19 cellular contexts compared by ENCODE assay signal in the genomic region with DNA sequence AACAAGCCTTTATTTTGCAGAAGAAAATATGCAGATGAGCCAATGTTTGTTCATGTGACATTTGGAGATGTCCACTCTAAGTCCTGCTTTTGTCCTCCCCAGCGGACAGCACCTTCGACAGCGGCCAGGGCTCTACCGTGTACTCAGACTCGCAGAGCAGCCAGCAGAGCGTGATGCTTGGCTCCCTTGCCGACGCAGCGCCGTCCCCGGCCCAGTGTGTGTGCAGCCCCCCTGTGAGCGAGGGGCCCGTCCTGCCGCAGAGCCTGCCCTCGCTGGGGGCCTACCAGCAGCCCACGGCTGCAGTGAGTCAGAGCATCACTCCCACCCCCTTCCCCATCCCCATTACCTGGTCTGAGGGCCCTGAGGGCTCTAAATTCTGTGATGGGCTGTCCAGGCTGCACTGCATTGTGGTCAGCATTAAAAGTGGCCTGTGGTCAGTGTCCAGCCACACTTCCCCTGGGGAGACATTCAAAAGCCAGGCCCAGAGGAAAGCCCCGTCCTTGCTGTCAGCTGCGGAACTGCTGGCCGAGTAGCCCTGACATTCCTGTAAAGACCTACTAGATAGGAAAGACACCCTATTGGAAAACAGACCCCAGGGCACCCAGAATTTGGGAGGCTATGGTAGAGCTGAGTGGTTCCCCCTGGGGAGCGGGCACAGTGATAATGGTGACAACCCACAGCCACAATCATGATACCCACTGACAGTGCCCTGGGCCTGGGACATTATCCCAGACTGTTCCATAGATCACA.
DNase-seq lines count a peak whose midpoint lies in the region; ATAC-seq and TF ChIP-seq lines count a peak whose summit lies in the region.
"Had no signal": no experiment of that assay in that cellular context is flagged by ENCODE, and none has a peak within 500 bp of the region (broad histone marks: within the 10 kb centered on the region; RNA-seq: fewer than 3 reads in every experiment).

No MANE protein-coding gene starts in this region.

- H3K9me3 ChIP-seq in left ventricle myocardium inferior (replicated peaks) (no peaks in the 10 kb centered on the region), lower lobe of right lung (no peaks in the 10 kb centered on the region), transverse colon (no peaks in the 10 kb centered on the region)
- H3K9me3 ChIP-seq: BLaER1 treated with 17β-estradiol and CSF1 and Interleukin-3, amounts not matched to agents 10 nM and 100 nM had no signal

- POLR2A ChIA-PET in GM10248 (lab: Yijun Ruan, JAX): no interaction called here

- H3K4me3 ChIP-seq in left ventricle myocardium inferior (no peak overlapping the region), lower lobe of right lung (no peak overlapping the region), transverse colon (no peak overlapping the region)
- H3K4me3 ChIP-seq: BLaER1 treated with 17β-estradiol and CSF1 and Interleukin-3, amounts not matched to agents 10 nM and 100 nM had no signal

- peak overlapping the region; percentile 8 for H3K27ac ChIP-seq in left ventricle myocardium inferior (replicated peaks)
- no peak overlapping the region for H3K27ac ChIP-seq in lower lobe of right lung
- H3K27ac ChIP-seq in transverse colon: no peak overlapping the region
- H3K27ac ChIP-seq: 22Rv1; BLaER1 treated with 17β-estradiol and CSF1 and Interleukin-3, amounts not matched to agents 10 nM and 100 nM had no signal

- H3K27me3 ChIP-seq in left ventricle myocardium inferior (ENCODE audit: low read depth) (no peaks in the 10 kb centered on the region), lower lobe of right lung (ENCODE audit: low read depth) (no peaks in the 10 kb centered on the region), transverse colon (no peaks in the 10 kb centered on the region)
- H3K27me3 ChIP-seq: BLaER1 treated with 17β-estradiol and CSF1 and Interleukin-3, amounts not matched to agents 10 nM and 100 nM had no signal

- CTCF ChIA-PET in GM10248 (lab: Yijun Ruan, JAX): no interaction called here

- no peak for TF ChIP-seq EP300 in transverse colon (IDR thresholded peaks at IDR 0.05; ENCODE audit: low read depth)

- peak; percentile 54 for DNase-seq in activated effector memory CD4-positive, alpha-beta T cell treated with anti-CD3 and anti-CD28 coated beads, Interleukin-2, amount 50 U/mL, for 16 hours
- DNase-seq in activated effector memory CD4-positive, alpha-beta T cell treated with Interleukin-2 at 50 U/mL for 16 hours: no peak
- DNase-seq in left ventricle myocardium inferior (no peak), lower lobe of right lung (peak; percentile 42), transverse colon (peak; percentile 3), GM10248 (ENCODE audit: extremely low spot score) (no peak)
- no peak for DNase-seq in stimulated activated CD4-positive, alpha-beta T cell treated with anti-CD3 and anti-CD28 coated beads, Interleukin-1b, Interleukin-23, amount 100 ng/mL, for 48 hours
- DNase-seq: DMS 273 treated with DMSO at 0.1 percent for 48 hours, EL, H7, Kasumi-1, NCI-H1417, NCI-H2029, NCI-H2171 treated with DMSO at 0.1 percent for 48 hours, NCI-H774, SHP77 had no signal

- H3K4me1 ChIP-seq in left ventricle myocardium inferior (peaks cover 21% of the 10 kb centered on the region), lower lobe of right lung (no peaks in the 10 kb centered on the region), transverse colon (no peaks in the 10 kb centered on the region)

- intact Hi-C loops in left ventricle myocardium inferior (cut with micrococcal nuclease) (no loop called here), lower lobe of right lung (cut with DNase I) (no loop called here), transverse colon (cut with DNase I; ENCODE audit: low total_unique reads) (no loop called here)

- TF ChIP-seq POLR2A in transverse colon (IDR thresholded peaks at IDR 0.05): no peak

- TF ChIP-seq CTCF in left ventricle myocardium inferior (IDR thresholded peaks at IDR 0.05; ENCODE audit: borderline replicate concordance) (no peak), lower lobe of right lung (IDR thresholded peaks at IDR 0.05) (no peak), transverse colon (IDR thresholded peaks at IDR 0.05) (no peak), GM10248 (IDR thresholded peaks at IDR 0.05; ENCODE audit: control extremely low read depth, extremely low read depth, low read depth, missing control alignments) (no peak)

- in situ Hi-C loops in transverse colon (cut with MboI; ENCODE audit: low pct_ligation_motif_present in 1 of 4, low pct_unique_long_range_greater_than_20kb in 1 of 4, low sequenced_read_pairs in 3 of 4): no loop called here

- ATAC-seq in lower lobe of right lung (no peak), GM19455 (IDR thresholded peaks at IDR 0.05; ENCODE audit: unreplicated experiment) (no peak)

- H3K36me3 ChIP-seq in left ventricle myocardium inferior: peaks cover 6% of the 10 kb centered on the region
- no peaks in the 10 kb centered on the region for H3K36me3 ChIP-seq in lower lobe of right lung
- H3K36me3 ChIP-seq in transverse colon: no peaks in the 10 kb centered on the region
- H3K36me3 ChIP-seq: BLaER1 treated with 17β-estradiol and CSF1 and Interleukin-3, amounts not matched to agents 10 nM and 100 nM had no signal

- WGBS in transverse colon (ENCODE audit: low coverage in 1 of 2), 2 donors: 83 to 90% methylated on average over 1 to 20 of the region's 20 CpGs

Comparison
In these comparisons a context has a peak if more than half of its experiments do, and no peak if none do; other contexts are left out.
1. DNase-seq: peak in activated effector memory CD4-positive, alpha-beta T cell treated with anti-CD3 and anti-CD28 coated beads, Interleukin-2, amount 50 U/mL, for 16 hours (single experiment), lower lobe of right lung (single experiment) and transverse colon (single experiment); none in activated effector memory CD4-positive, alpha-beta T cell treated with Interleukin-2 at 50 U/mL for 16 hours (single experiment), left ventricle myocardium inferior (single experiment), stimulated activated CD4-positive, alpha-beta T cell treated with anti-CD3 and anti-CD28 coated beads, Interleukin-1b, Interleukin-23, amount 100 ng/mL, for 48 hours (single experiment) and GM10248 (single experiment).